In genomic region chr1:21517660-21518480, GRCh38 we compare ENCODE assay signal across 1 cellular context.
A peak's percentile ranks its signal among the peaks of the same experiment; 100 is the strongest.
TF ChIP-seq lines count a peak whose summit lies in the region.

No MANE protein-coding gene starts in this region.

TF ChIP-seq in GM12878, 131 proteins besides CTCF, POLR2A, EP300 and RAD21:
- TF ChIP-seq ZBTB11 (CRISPR knock-in tag; IDR thresholded peaks at IDR 0.05) (no peak), IKZF1 (conservative IDR thresholded peaks at IDR 0.05) (0 out of 2 replicates have a peak, but pooled peaks have one; percentile 14), ZNF207 (IDR thresholded peaks at IDR 0.05; ENCODE audit: borderline replicate concordance) (no peak), MLLT1 (IDR thresholded peaks at IDR 0.05) (peak; percentile 95), CHD2 (IDR thresholded peaks at IDR 0.05; ENCODE audit: borderline replicate concordance, low read depth, low read length) (no peak), NFIC (IDR thresholded peaks at IDR 0.05; ENCODE audit: low read depth, low read length) (no peak), PAX5 (IDR thresholded peaks at IDR 0.05; ENCODE audit: borderline replicate concordance, low read depth, low read length) (no peak), ETV6 (conservative IDR thresholded peaks at IDR 0.05 in 1 of 2, IDR thresholded peaks at IDR 0.05 in 1 of 2; ENCODE audit: borderline replicate concordance in 1 of 2, low read depth in 1 of 2) (no peak), BCL11A (IDR thresholded peaks at IDR 0.05; ENCODE audit: low read depth, low read length) (no peak), BHLHE40 (IDR thresholded peaks at IDR 0.05; ENCODE audit: borderline replicate concordance in 1 of 2, low read depth in 2 of 2, low read length in 1 of 2) (peak in 1 of 2 experiments; percentile 31; a peak in 1 of 4 replicates), PKNOX1 (IDR thresholded peaks at IDR 0.05) (no peak), CBX3 (IDR thresholded peaks at IDR 0.05; ENCODE audit: borderline replicate concordance, low read depth) (no peak), SMC3 (IDR thresholded peaks at IDR 0.05; ENCODE audit: borderline replicate concordance, low read length) (no peak), ZZZ3 (IDR thresholded peaks at IDR 0.05; ENCODE audit: control insufficient read depth, insufficient read length, low read depth) (no peak), ZSCAN29 (IDR thresholded peaks at IDR 0.05) (no peak), CUX1 (IDR thresholded peaks at IDR 0.05; ENCODE audit: insufficient replicate concordance, low read depth, low read length) (no peak), JUND (IDR thresholded peaks at IDR 0.05; ENCODE audit: low read depth, low read length) (no peak), ATF2 (IDR thresholded peaks at IDR 0.05; ENCODE audit: low read length) (no peak), MEF2B (IDR thresholded peaks at IDR 0.05; ENCODE audit: partially characterized antibody, poor library complexity, severe bottlenecking) (peak; percentile 77), ELK1 (IDR thresholded peaks at IDR 0.05; ENCODE audit: low read depth, low read length) (no peak), IKZF2 (IDR thresholded peaks at IDR 0.05) (no peak), STAT3 (IDR thresholded peaks at IDR 0.05; ENCODE audit: low read depth, low read length) (no peak)
